ENCODE assay signal across 1 cellular context in genomic region chr2:113755690-113756063, GRCh38.
TF ChIP-seq lines count a peak whose summit lies in the region.

No MANE protein-coding gene starts in this region.

TF ChIP-seq in HEK293, 187 proteins besides CTCF, POLR2A, EP300 and RAD21 (continued from another document):
- TF ChIP-seq ZFP37 (tag by site-specific recombination; IDR thresholded peaks at IDR 0.05) (no peak), ZNF169 (tag by site-specific recombination; IDR thresholded peaks at IDR 0.05) (no peak)
